10 cellular contexts compared by ENCODE assay signal in genomic region chr7:30470163-30470770, GRCh38. TPM values are rescaled to one million over a fixed set of nuclear protein-coding genes. Genes with fewer than 3 reads are reported as not detected.
A peak's percentile ranks its signal among the peaks of the same experiment; 100 is the strongest.
DNase-seq lines count a peak whose midpoint lies in the region; ATAC-seq and TF ChIP-seq lines count a peak whose summit lies in the region.
"Had no signal": no experiment of that assay in that cellular context is flagged by ENCODE, and none has a peak within 500 bp of the region (broad histone marks: within the 10 kb centered on the region; RNA-seq: fewer than 3 reads in every experiment).

No MANE protein-coding gene starts in this region.

- CTCF ChIA-PET in T-cell (lab: Charles Lee): no interaction called here

- POLR2A ChIA-PET in T-cell (lab: Charles Lee): no interaction called here

- H3K9me3 Mint-ChIP-seq in T-cell: no peaks in the 10 kb centered on the region

- H3K9me3 ChIP-seq in right atrium auricular region: no peaks in the 10 kb centered on the region

- H3K4me3 Mint-ChIP-seq in T-cell: no peak overlapping the region

- in situ Hi-C loops in astrocyte of the spinal cord (cut with HindIII; ENCODE audit: low sequenced_read_pairs): no loop called here

- H3K4me1 ChIP-seq in right atrium auricular region: peaks cover 0 to 97% of the 10 kb centered on the region in 2 donors

- H3K27ac ChIP-seq in right atrium auricular region (peak overlapping the region; percentile 95 to 97), skin epidermis (peak overlapping the region in 18 of 21 experiments; percentile 26 to 93 (median 72))

- H3K36me3 ChIP-seq in right atrium auricular region: no peaks in the 10 kb centered on the region

- peaks cover 35% of the 10 kb centered on the region for H3K36me3 Mint-ChIP-seq in T-cell

- ATAC-seq in GM21390 (IDR thresholded peaks at IDR 0.05; ENCODE audit: unreplicated experiment) (no peak), T-cell (replicated peaks in 1 of 4) (no peak)
- ATAC-seq: GM12878 had no signal

- DNase-seq in LHCN-M2 (ENCODE audit: low read depth): peak; percentile 40
- DNase-seq in astrocyte of the spinal cord (ENCODE audit: low read depth, low spot score): peak; percentile 29
- DNase-seq in right atrium auricular region (ENCODE audit: low spot score): peak; percentile 84
- no peak for DNase-seq in T-cell
- no peak for DNase-seq in DMS114 treated with DMSO at 0.1 percent for 48 hours (lab: John Stamatoyannopoulos, UW; ENCODE audit: unreplicated experiment)
- no peak for DNase-seq in Kasumi-1 (lab: John Stamatoyannopoulos, UW)
- DNase-seq: NCI-H526 had no signal

- no peak overlapping the region for H3K27ac Mint-ChIP-seq in T-cell

- no peaks in the 10 kb centered on the region for H3K27me3 Mint-ChIP-seq in T-cell

- no peaks in the 10 kb centered on the region for H3K27me3 ChIP-seq in right atrium auricular region

- H3K4me3 ChIP-seq in astrocyte of the spinal cord (ENCODE audit: low read depth, low read length) (no peak overlapping the region), right atrium auricular region (peak overlapping the region in 1 of 2 donors; percentile 9), skin epidermis (no peak overlapping the region)
- H3K4me3 ChIP-seq: GM12878 had no signal

- TF ChIP-seq CTCF in astrocyte of the spinal cord (IDR thresholded peaks at IDR 0.05; ENCODE audit: low read depth, low read length) (no peak), right atrium auricular region (IDR thresholded peaks at IDR 0.05) (no peak)

- peaks cover 85 to 88% (median 86%) of the 10 kb centered on the region in 3 donors for H3K4me1 Mint-ChIP-seq in T-cell

RNA-seq across cellular contexts. Expression of gene NOD1, which starts 8.3 kb away (rescaled TPM):
- 14.3 and 17.5 TPM in 2 replicates for total RNA-seq in LHCN-M2 (2014; rRNA removed)
- 4.4 TPM for polyA plus RNA-seq in LHCN-M2 (2012)
- total RNA-seq in right atrium auricular region: 10 to 100 TPM in 1 of 2 donors, 1 to 10 TPM in 1; 9.0 to 11.2 TPM
- 10 to 100 TPM; 15.6 to 24.6 (median 19.4) TPM for total RNA-seq in T-cell

RNA-seq across cellular contexts. Expression of gene GGCT, which starts 34.4 kb away (rescaled TPM):
- total RNA-seq in LHCN-M2 (2014; rRNA removed) (43.6 and 54.2 TPM in 2 replicates), right atrium auricular region (10 to 100 TPM; 15.1 to 27.6 TPM), T-cell (10 to 100 TPM in 4 of 5 donors, 1 to 10 TPM in 1; 7.4 to 14.1 (median 12.5) TPM)
- 30.2 TPM for polyA plus RNA-seq in LHCN-M2 (2012)

Comparison
In these comparisons a context has a peak if more than half of its experiments do, and no peak if none do; other contexts are left out.
1. DNase-seq: peak in LHCN-M2 (single experiment), astrocyte of the spinal cord (single experiment) and right atrium auricular region (single experiment); none in T-cell (0 of 34), DMS114 treated with DMSO at 0.1 percent for 48 hours (single experiment) and Kasumi-1 (0 of 2).